In the genomic region with DNA sequence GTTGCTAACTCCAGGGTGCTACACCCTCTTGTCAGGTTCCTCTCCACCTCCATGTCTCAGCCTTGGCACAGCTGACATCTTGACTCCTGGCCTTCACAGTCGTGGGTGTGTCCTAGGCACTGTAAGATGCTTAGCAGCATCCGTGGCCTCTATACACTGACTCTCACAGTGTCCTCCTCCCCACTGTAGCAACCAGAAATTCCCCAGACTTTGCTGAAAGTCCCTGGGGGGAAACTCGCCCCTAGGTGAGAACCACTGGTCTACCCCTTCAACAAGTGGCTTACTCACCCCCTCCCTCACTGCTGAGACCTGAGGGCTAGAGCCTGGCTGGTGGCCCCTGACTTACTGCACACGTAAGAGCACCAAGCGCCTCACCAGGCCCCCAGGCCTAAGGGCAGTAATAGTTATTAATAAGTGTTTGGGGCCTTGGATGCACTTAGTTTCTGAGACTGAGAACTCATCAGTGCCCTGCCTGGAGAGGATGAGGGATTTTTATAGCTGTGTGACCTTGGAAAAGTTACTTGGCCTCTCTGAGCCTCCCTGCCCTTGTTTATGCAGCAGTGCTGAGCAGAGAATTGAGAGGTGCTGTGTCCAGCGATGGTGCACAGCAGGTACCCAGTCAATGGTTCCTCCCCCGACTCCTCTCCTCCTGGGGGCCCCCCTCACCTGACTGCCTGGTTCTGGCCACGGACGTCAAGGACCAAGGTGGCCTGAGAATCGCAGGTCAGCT, we compare ENCODE assay signal across 20 cellular contexts.
"Had no signal": no experiment of that assay in that cellular context is flagged by ENCODE, and none has a peak within 500 bp of the region (broad histone marks: within the 10 kb centered on the region; RNA-seq: fewer than 3 reads in every experiment).

No MANE protein-coding gene starts in this region.

- FAIRE-seq: islet of Langerhans had no signal

- ATAC-seq: gastroesophageal sphincter, heart left ventricle, T-cell had no signal

- DNase-seq: activated CD4-positive, alpha-beta T cell treated with anti-CD3 and anti-CD28 coated beads for 48 hours; activated CD4-positive, CD25-positive, alpha-beta regulatory T cell; activated naive CD4-positive, alpha-beta T cell; activated T-cell treated with anti-CD3 and anti-CD28 coated beads, Interleukin-2, amount 50 U/mL, for 1 hour; cortex of kidney; heart left ventricle; nucleus accumbens; sigmoid colon; stimulated activated CD4-positive, alpha-beta T cell treated with anti-CD3 and anti-CD28 coated beads, Interleukin-15, amount 100 ng/mL, for 24 hours; stimulated activated CD8-positive, alpha-beta memory T cell treated with anti-CD3 and anti-CD28 coated beads, Interleukin-4, amount 100 ng/mL, for 48 hours; stimulated activated naive CD4-positive, alpha-beta T cell treated with Interleukin-2 at 50 U/mL for 16 hours; substantia nigra; T-cell; T1000; thyroid gland had no signal

- H3K27ac ChIP-seq: cardiac muscle cell, epithelial cell of prostate, gastroesophageal sphincter, heart left ventricle, sigmoid colon, thyroid gland had no signal

- H3K9me3 ChIP-seq: gastroesophageal sphincter, sigmoid colon, thyroid gland had no signal

- H3K4me3 ChIP-seq: cardiac muscle cell, gastroesophageal sphincter, heart left ventricle, sigmoid colon, smooth muscle cell, thyroid gland had no signal

- H3K4me2 ChIP-seq: smooth muscle cell had no signal

- H3K36me3 ChIP-seq: cardiac muscle cell, gastroesophageal sphincter, heart left ventricle, sigmoid colon, thyroid gland had no signal

- H3K27me3 ChIP-seq: cardiac muscle cell, gastroesophageal sphincter, heart left ventricle, sigmoid colon, thyroid gland had no signal
